ENCODE assay signal across 1 cellular context in genomic region chr17:81044428-81044763, GRCh38.
TF ChIP-seq lines count a peak whose summit lies in the region.

No MANE protein-coding gene starts in this region.

TF ChIP-seq in K562, 482 proteins besides CTCF, POLR2A, EP300 and RAD21:
- no peak for TF ChIP-seq TCF7 (IDR thresholded peaks at IDR 0.05; ENCODE audit: borderline replicate concordance)
- TF ChIP-seq, protein P1, sequence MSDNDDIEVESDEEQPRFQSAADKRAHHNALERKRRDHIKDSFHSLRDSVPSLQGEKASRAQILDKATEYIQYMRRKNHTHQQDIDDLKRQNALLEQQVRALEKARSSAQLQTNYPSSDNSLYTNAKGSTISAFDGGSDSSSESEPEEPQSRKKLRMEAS (CRISPR knock-in tag; IDR thresholded peaks at IDR 0.05): peak; percentile 38; the same call in 1 of the 2 replicates
